ENCODE assay signal across 24 cellular contexts in genomic region chr10:18436902-18437301, GRCh38.
DNase-seq lines count a peak whose midpoint lies in the region; ATAC-seq, FAIRE-seq and TF ChIP-seq lines count a peak whose summit lies in the region.
"Had no signal": no experiment of that assay in that cellular context is flagged by ENCODE, and none has a peak within 500 bp of the region (broad histone marks: within the 10 kb centered on the region; RNA-seq: fewer than 3 reads in every experiment).

No MANE protein-coding gene starts in this region.

- intact Hi-C loops in HepG2 (cut with micrococcal nuclease; ENCODE audit: unreplicated experiment): no loop called here
- intact Hi-C loops in right lobe of liver (cut with DNase I): no loop called here

- no peak for TF ChIP-seq RAD21 in HepG2 (CRISPR knock-in tag; IDR thresholded peaks at IDR 0.05)

- no peak overlapping the region for H2BK5ac ChIP-seq in H9 (ENCODE audit: insufficient read length, low read length)
- H2BK5ac ChIP-seq in trophoblast cell (ENCODE audit: low read depth, low read length, poor library complexity): no peak overlapping the region

- H2BK120ac ChIP-seq in H9 (ENCODE audit: low read depth, low read length, poor library complexity, severe bottlenecking): no peak overlapping the region
- no peak overlapping the region for H2BK120ac ChIP-seq in trophoblast cell (ENCODE audit: insufficient read depth, low read length, poor library complexity)

- no peaks in the 10 kb centered on the region for H3K36me3 ChIP-seq in HepG2 (replicated peaks in 1 of 2; ENCODE audit: control insufficient read depth in 1 of 2, insufficient read depth in 2 of 2, low read length in 2 of 2)
- H3K36me3 ChIP-seq in right lobe of liver: no peaks in the 10 kb centered on the region
- H3K36me3 ChIP-seq in trophoblast cell (ENCODE audit: control insufficient read depth in 1 of 2, insufficient read depth in 2 of 2, low read length in 2 of 2): no peaks in the 10 kb centered on the region
- H3K36me3 ChIP-seq: BLaER1 treated with 17β-estradiol and CSF1 and Interleukin-3, amounts not matched to agents 10 nM and 100 nM had no signal

- H3K14ac ChIP-seq in H9 (ENCODE audit: insufficient read depth, low read length): no peak overlapping the region
- no peak overlapping the region for H3K14ac ChIP-seq in trophoblast cell (ENCODE audit: low read length)

- H2AFZ ChIP-seq in HepG2 (ENCODE audit: low read length) (no peak overlapping the region), H9 (ENCODE audit: low read length) (no peak overlapping the region), trophoblast cell (ENCODE audit: insufficient read depth, low read length, poor library complexity) (no peak overlapping the region)

- no peak overlapping the region for H3K4me3 ChIP-seq in HepG2 (replicated peaks in 1 of 3; ENCODE audit: insufficient read depth in 1 of 3, low read depth in 2 of 3, low read length in 3 of 3)
- H3K4me3 ChIP-seq in right lobe of liver: no peak overlapping the region
- no peak overlapping the region for H3K4me3 ChIP-seq in trophoblast cell (ENCODE audit: low read depth, low read length)
- H3K4me3 ChIP-seq: BLaER1 treated with 17β-estradiol and CSF1 and Interleukin-3, amounts not matched to agents 10 nM and 100 nM had no signal

- DNase-seq in DMS153 (lab: John Stamatoyannopoulos, UW) (peak; percentile 44), DMS153 treated with DMSO at 0.1 percent for 48 hours (lab: John Stamatoyannopoulos, UW; ENCODE audit: unreplicated experiment) (no peak), HepG2 (ENCODE audit: low spot score) (no peak), right lobe of liver (no peak), NCI-H748 treated with DMSO at 0.1 percent for 48 hours (lab: John Stamatoyannopoulos, UW) (peak; percentile 3), urothelium cell line (ENCODE audit: low spot score) (no peak), H9 (no peak), trophoblast cell (no peak)
- DNase-seq: 8988T; Calu3; CD4-positive, alpha-beta memory T cell; DMS79; KG1; NCI-H1092 treated with DMSO at 0.1 percent for 48 hours; NCI-H1694; NCI-H2107; NCI-H446 treated with DMSO at 0.1 percent for 48 hours; Right ventricle myocardium superior; T-cell had no signal

- H3K23ac ChIP-seq in H9 (ENCODE audit: insufficient read length, low read depth, low read length) (no peak overlapping the region), trophoblast cell (ENCODE audit: low read length) (no peak overlapping the region)

- H3K4me2 ChIP-seq in HepG2 (ENCODE audit: low read depth, low read length) (no peak overlapping the region), H9 (ENCODE audit: insufficient read depth, insufficient read length, low read length) (no peak overlapping the region), trophoblast cell (ENCODE audit: low read length) (no peak overlapping the region)
- H3K4me2 ChIP-seq: BLaER1 treated with 17β-estradiol and CSF1 and Interleukin-3, amounts not matched to agents 10 nM and 100 nM had no signal

- H3K9me3 ChIP-seq in HepG2 (ENCODE audit: low read length) (no peaks in the 10 kb centered on the region), right lobe of liver (no peaks in the 10 kb centered on the region), H9 (ENCODE audit: control insufficient read depth, low read depth, low read length) (no peaks in the 10 kb centered on the region), trophoblast cell (ENCODE audit: insufficient read depth, low read depth, low read length) (no peaks in the 10 kb centered on the region)

- 0% methylated on average over 1 of the region's 1 CpG for WGBS in HepG2 (ENCODE audit: low lambda C conversion rate)
- 32% methylated on average over 1 of the region's 1 CpG for WGBS in right lobe of liver (ENCODE audit: insufficient coverage, low coverage, low lambda C conversion rate, missing lambda C conversion rate)
- no CpG with 5 or more reads among the region's 1 CpG for WGBS in H9 (ENCODE audit: extremely low coverage, insufficient read length, low lambda C conversion rate)
- no CpG with 5 or more reads among the region's 1 CpG for WGBS in trophoblast cell (ENCODE audit: extremely low coverage, insufficient coverage, insufficient read length)

- no peaks in the 10 kb centered on the region for H3K4me1 ChIP-seq in HepG2 (ENCODE audit: insufficient read depth, low read length)
- no peaks in the 10 kb centered on the region for H3K4me1 ChIP-seq in right lobe of liver
- no peaks in the 10 kb centered on the region for H3K4me1 ChIP-seq in H9 (ENCODE audit: insufficient read depth, low read length)
- H3K4me1 ChIP-seq in trophoblast cell (ENCODE audit: control insufficient read depth in 1 of 2, insufficient read depth in 2 of 2, low read length in 2 of 2): no peaks in the 10 kb centered on the region
- H3K4me1 ChIP-seq: BLaER1 treated with 17β-estradiol and CSF1 and Interleukin-3, amounts not matched to agents 10 nM and 100 nM had no signal

- H3K56ac ChIP-seq in H9 (ENCODE audit: insufficient read length, low read depth, low read length): no peak overlapping the region

- TF ChIP-seq EP300 in HepG2 (IDR thresholded peaks at IDR 0.05; ENCODE audit: low read depth in 2 of 2, low read length in 2 of 2) (no peak), HepG2 (CRISPR knock-in tag; IDR thresholded peaks at IDR 0.05; ENCODE audit: borderline replicate concordance) (no peak)

- H3K9ac ChIP-seq in HepG2 (ENCODE audit: insufficient read depth, low read depth, low read length) (no peak overlapping the region), H9 (ENCODE audit: extremely low read depth, insufficient read length, low read length) (no peak overlapping the region), trophoblast cell (ENCODE audit: low read length) (no peak overlapping the region)
- H3K9ac ChIP-seq: BLaER1 treated with 17β-estradiol and CSF1 and Interleukin-3, amounts not matched to agents 10 nM and 100 nM had no signal

- no peak for TF ChIP-seq CTCF in HepG2 (CRISPR knock-in tag; IDR thresholded peaks at IDR 0.05)
- no peak for TF ChIP-seq CTCF in right lobe of liver (IDR thresholded peaks at IDR 0.05)
- no peak for TF ChIP-seq CTCF in H9 (conservative IDR thresholded peaks at IDR 0.05)

- H4K8ac ChIP-seq in H9 (replicated peaks; ENCODE audit: insufficient read length, low read depth, low read length) (no peak overlapping the region), trophoblast cell (ENCODE audit: low read depth, low read length) (no peak overlapping the region)

- FAIRE-seq in HepG2 (lab: Jason Lieb, UNC) (no peak), urothelium cell line (lab: Jason Lieb, UNC) (no peak)
- FAIRE-seq: H54 had no signal

- H3K4ac ChIP-seq in H9 (ENCODE audit: low read depth, low read length) (no peak overlapping the region), trophoblast cell (ENCODE audit: low read depth, low read length) (no peak overlapping the region)

- no peaks in the 10 kb centered on the region for H3K4me1 Mint-ChIP-seq in H9
- H3K4me1 Mint-ChIP-seq: CD4-positive, alpha-beta memory T cell; T-cell had no signal

- in situ Hi-C loops in HepG2 (cut with HindIII; ENCODE audit: extremely low pct_ligation_motif_present, low pct_unique_long_range_greater_than_20kb): no loop called here

- H3K23me2 ChIP-seq in H9 (ENCODE audit: insufficient read length, low read depth, low read length, poor library complexity, severe bottlenecking): no peaks in the 10 kb centered on the region

- no peak overlapping the region for H4K5ac ChIP-seq in H9 (ENCODE audit: insufficient read length, low read depth, low read length)

- H4K20me1 ChIP-seq in HepG2 (ENCODE audit: insufficient read depth, low read length) (no peaks in the 10 kb centered on the region), H9 (ENCODE audit: control insufficient read depth, insufficient read depth, insufficient read length) (no peaks in the 10 kb centered on the region)
- H4K20me1 ChIP-seq: BLaER1 treated with 17β-estradiol and CSF1 and Interleukin-3, amounts not matched to agents 10 nM and 100 nM had no signal

- H4K91ac ChIP-seq in H9 (ENCODE audit: insufficient read length, low read depth, low read length) (no peak overlapping the region), trophoblast cell (ENCODE audit: low read depth, low read length) (no peak overlapping the region)

- H2BK12ac ChIP-seq in H9 (ENCODE audit: insufficient read length, low read depth, low read length) (no peak overlapping the region), trophoblast cell (ENCODE audit: low read length) (no peak overlapping the region)

- H3K27ac ChIP-seq in HepG2 (ENCODE audit: extremely low read length, insufficient read depth, low read length) (no peak overlapping the region), right lobe of liver (no peak overlapping the region), H9 (ENCODE audit: insufficient read length, low read depth, low read length) (no peak overlapping the region), trophoblast cell (ENCODE audit: low read depth, low read length) (no peak overlapping the region)
- H3K27ac ChIP-seq: BLaER1 treated with 17β-estradiol and CSF1 and Interleukin-3, amounts not matched to agents 10 nM and 100 nM; HL-60 had no signal

- H3K27me3 ChIP-seq in HepG2 (ENCODE audit: control insufficient read depth in 1 of 2, insufficient read depth in 2 of 2, low read length in 2 of 2) (peaks cover 0 to 5% of the 10 kb centered on the region in 2 experiments; a peak in 2 of 5 replicates), right lobe of liver (no peaks in the 10 kb centered on the region), H9 (ENCODE audit: insufficient read depth, low read length) (no peaks in the 10 kb centered on the region), trophoblast cell (ENCODE audit: insufficient read depth, low read length) (no peaks in the 10 kb centered on the region)
- H3K27me3 ChIP-seq: BLaER1 treated with 17β-estradiol and CSF1 and Interleukin-3, amounts not matched to agents 10 nM and 100 nM had no signal

- no peak overlapping the region for H2AK5ac ChIP-seq in H9 (ENCODE audit: insufficient read length, low read length)
- no peak overlapping the region for H2AK5ac ChIP-seq in trophoblast cell (ENCODE audit: low read length)

- ATAC-seq in HepG2 (no peak), right lobe of liver (no peak)
- ATAC-seq: SK-N-SH treated with all-trans-retinoic acid at 6 μM for 48 hours, T-cell had no signal

- H2BK20ac ChIP-seq in H9 (ENCODE audit: low read depth, low read length, poor library complexity, severe bottlenecking): no peak overlapping the region

- no peak overlapping the region for H3K27ac Mint-ChIP-seq in H9
- H3K27ac Mint-ChIP-seq: CD4-positive, alpha-beta memory T cell; T-cell; T-helper 2 cell treated with Interferon-gamma antibody and Interleukin-4, amounts not matched to agents 5 μg/mL and 100 μg/mL, for 36 hours had no signal

- POLR2A ChIA-PET in HepG2 (lab: Yijun Ruan, JAX): no interaction called here

- H3K79me1 ChIP-seq in H9 (ENCODE audit: insufficient read depth, low read depth, low read length, poor library complexity, severe bottlenecking): no peaks in the 10 kb centered on the region
- no peaks in the 10 kb centered on the region for H3K79me1 ChIP-seq in trophoblast cell (ENCODE audit: low read length)

- H3K36me3 Mint-ChIP-seq in H9 (ENCODE audit: insufficient read depth in 1 of 3, low read depth in 3 of 3): no peaks in the 10 kb centered on the region; a peak in 1 of 7 replicates
- H3K36me3 Mint-ChIP-seq: CD4-positive, alpha-beta memory T cell; T-cell had no signal

- CTCF ChIA-PET in HepG2 (lab: Yijun Ruan, JAX; ENCODE audit: low intra/inter-chr PET ratio, low total read pairs): no interaction called here

- H3K9me3 Mint-ChIP-seq in H9: no peaks in the 10 kb centered on the region; a peak in 1 of 5 replicates
- H3K9me3 Mint-ChIP-seq: T-cell; T-helper 2 cell treated with Interferon-gamma antibody and Interleukin-4, amounts not matched to agents 5 μg/mL and 100 μg/mL, for 36 hours had no signal

- no peak overlapping the region for H4K12ac ChIP-seq in trophoblast cell (ENCODE audit: low read depth, low read length)

- H3K27me3 Mint-ChIP-seq in H9 (ENCODE audit: low read depth): no peaks in the 10 kb centered on the region
- H3K27me3 Mint-ChIP-seq: CD4-positive, alpha-beta memory T cell; T-cell had no signal

- TF ChIP-seq POLR2A in HepG2 (IDR thresholded peaks at IDR 0.05; ENCODE audit: insufficient read depth in 1 of 2, low read depth in 2 of 2, low read length in 2 of 2) (no peak), right lobe of liver (IDR thresholded peaks at IDR 0.05) (no peak)

- no peaks in the 10 kb centered on the region for H3K79me2 ChIP-seq in HepG2 (ENCODE audit: insufficient read depth, low read length)
- no peaks in the 10 kb centered on the region for H3K79me2 ChIP-seq in H9 (ENCODE audit: insufficient read depth, low read length)
- no peaks in the 10 kb centered on the region for H3K79me2 ChIP-seq in trophoblast cell (ENCODE audit: control insufficient read depth, insufficient read depth, low read length, poor library complexity)

- H3K18ac ChIP-seq in H9 (ENCODE audit: insufficient read length, low read depth, low read length) (no peak overlapping the region), trophoblast cell (ENCODE audit: low read length) (no peak overlapping the region)

- H2BK15ac ChIP-seq in H9 (ENCODE audit: low read depth, low read length): no peak overlapping the region

- BruUV-seq in HepG2 (replicated peaks; lab: Mats Ljungman, UMichigan): no TSS peak

- H3T11ph ChIP-seq in H9 (ENCODE audit: low read length): no peak overlapping the region

- no peak overlapping the region for H3K4me3 Mint-ChIP-seq in H9
- H3K4me3 Mint-ChIP-seq: CD4-positive, alpha-beta memory T cell; T-cell; T-helper 2 cell treated with Interferon-gamma antibody and Interleukin-4, amounts not matched to agents 5 μg/mL and 100 μg/mL, for 36 hours had no signal

Comparison
In these comparisons a context has a peak if more than half of its experiments do, and no peak if none do; other contexts are left out.
1. DNase-seq: peak in DMS153 (single experiment) and NCI-H748 treated with DMSO at 0.1 percent for 48 hours (single experiment); none in DMS153 treated with DMSO at 0.1 percent for 48 hours (single experiment), HepG2 (single experiment), right lobe of liver (0 of 3), urothelium cell line (single experiment), H9 (single experiment) and trophoblast cell (0 of 2).